In the genomic region with DNA sequence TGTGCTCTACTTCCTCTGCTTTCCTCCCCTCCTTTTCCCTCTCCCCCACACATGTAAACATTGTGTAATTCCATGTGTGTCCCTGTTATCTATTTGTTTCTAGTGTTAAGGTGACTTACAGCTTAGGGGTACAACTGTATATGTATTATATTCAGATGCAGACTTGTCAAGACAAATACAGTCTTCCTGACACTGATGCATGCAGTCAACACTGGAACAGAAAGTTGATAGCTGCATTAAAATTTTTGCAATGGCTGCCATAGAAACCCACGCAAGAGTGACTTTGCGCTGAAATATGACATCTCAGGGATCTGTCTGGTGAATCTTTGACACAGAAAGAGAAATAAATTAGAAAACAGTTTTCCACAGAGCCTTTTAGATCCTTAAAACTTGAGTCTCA, we compare ENCODE assay signal across 1 cellular context.
TF ChIP-seq lines count a peak whose summit lies in the region.

No MANE protein-coding gene starts in this region.

TF ChIP-seq in neural cell, 6 proteins besides CTCF, POLR2A, EP300 and RAD21 (continued from another document):
- TF ChIP-seq, protein P1, sequence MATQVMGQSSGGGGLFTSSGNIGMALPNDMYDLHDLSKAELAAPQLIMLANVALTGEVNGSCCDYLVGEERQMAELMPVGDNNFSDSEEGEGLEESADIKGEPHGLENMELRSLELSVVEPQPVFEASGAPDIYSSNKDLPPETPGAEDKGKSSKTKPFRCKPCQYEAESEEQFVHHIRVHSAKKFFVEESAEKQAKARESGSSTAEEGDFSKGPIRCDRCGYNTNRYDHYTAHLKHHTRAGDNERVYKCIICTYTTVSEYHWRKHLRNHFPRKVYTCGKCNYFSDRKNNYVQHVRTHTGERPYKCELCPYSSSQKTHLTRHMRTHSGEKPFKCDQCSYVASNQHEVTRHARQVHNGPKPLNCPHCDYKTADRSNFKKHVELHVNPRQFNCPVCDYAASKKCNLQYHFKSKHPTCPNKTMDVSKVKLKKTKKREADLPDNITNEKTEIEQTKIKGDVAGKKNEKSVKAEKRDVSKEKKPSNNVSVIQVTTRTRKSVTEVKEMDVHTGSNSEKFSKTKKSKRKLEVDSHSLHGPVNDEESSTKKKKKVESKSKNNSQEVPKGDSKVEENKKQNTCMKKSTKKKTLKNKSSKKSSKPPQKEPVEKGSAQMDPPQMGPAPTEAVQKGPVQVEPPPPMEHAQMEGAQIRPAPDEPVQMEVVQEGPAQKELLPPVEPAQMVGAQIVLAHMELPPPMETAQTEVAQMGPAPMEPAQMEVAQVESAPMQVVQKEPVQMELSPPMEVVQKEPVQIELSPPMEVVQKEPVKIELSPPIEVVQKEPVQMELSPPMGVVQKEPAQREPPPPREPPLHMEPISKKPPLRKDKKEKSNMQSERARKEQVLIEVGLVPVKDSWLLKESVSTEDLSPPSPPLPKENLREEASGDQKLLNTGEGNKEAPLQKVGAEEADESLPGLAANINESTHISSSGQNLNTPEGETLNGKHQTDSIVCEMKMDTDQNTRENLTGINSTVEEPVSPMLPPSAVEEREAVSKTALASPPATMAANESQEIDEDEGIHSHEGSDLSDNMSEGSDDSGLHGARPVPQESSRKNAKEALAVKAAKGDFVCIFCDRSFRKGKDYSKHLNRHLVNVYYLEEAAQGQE (IDR thresholded peaks at IDR 0.05; ENCODE audit: borderline replicate concordance), result no peak
TF ChIP-seq in neural cell: peak in this region for 1.
